ENCODE assay signal across 9 cellular contexts in genomic region chr22:40415531-40416266, GRCh38. TPM values are rescaled to one million over a fixed set of nuclear protein-coding genes. Genes with fewer than 3 reads are reported as not detected.
DNase-seq lines count a peak whose midpoint lies in the region; ATAC-seq lines count a peak whose summit lies in the region.
"Had no signal": no experiment of that assay in that cellular context is flagged by ENCODE, and none has a peak within 500 bp of the region (broad histone marks: within the 10 kb centered on the region; RNA-seq: fewer than 3 reads in every experiment).

No MANE protein-coding gene starts in this region.

- H3K18ac ChIP-seq in trophoblast cell (ENCODE audit: low read length): no peak overlapping the region

- no peak overlapping the region for H2BK12ac ChIP-seq in trophoblast cell (ENCODE audit: low read length)

- H3K4ac ChIP-seq in trophoblast cell (ENCODE audit: low read depth, low read length): no peak overlapping the region

- H3K36me3 ChIP-seq in trophoblast cell (ENCODE audit: control insufficient read depth in 1 of 2, insufficient read depth in 2 of 2, low read length in 2 of 2): peaks cover 70 to 71% of the 10 kb centered on the region in 2 experiments

- no peak overlapping the region for H4K12ac ChIP-seq in trophoblast cell (ENCODE audit: low read depth, low read length)

- H3K4me2 ChIP-seq in trophoblast cell (ENCODE audit: low read length): no peak overlapping the region

- no peak overlapping the region for H2AFZ ChIP-seq in trophoblast cell (ENCODE audit: insufficient read depth, low read length, poor library complexity)

- peaks cover 18% of the 10 kb centered on the region for H3K4me1 Mint-ChIP-seq in T-helper 1 cell treated with Interleukin-12 subunit alpha and Interleukin-12 subunit beta and Interleukin-4 antibody, amounts not matched to agents 30 μg/mL and 1 μg/mL, for 36 hours (ENCODE audit: low read depth)

- H3K4me3 ChIP-seq in trophoblast cell (ENCODE audit: low read depth, low read length): no peak overlapping the region

- no peak overlapping the region for H3K9ac ChIP-seq in trophoblast cell (ENCODE audit: low read length)

- no peak overlapping the region for H3K23ac ChIP-seq in trophoblast cell (ENCODE audit: low read length)

- H3K14ac ChIP-seq in trophoblast cell (ENCODE audit: low read length): no peak overlapping the region

- H4K91ac ChIP-seq in trophoblast cell (ENCODE audit: low read depth, low read length): no peak overlapping the region

- no peak for DNase-seq in T-helper 1 cell
- peak; percentile 63 for DNase-seq in NAMALWA (ENCODE audit: low spot score)
- peak; percentile 83 for DNase-seq in posterior vena cava (ENCODE audit: low spot score)
- DNase-seq in head of caudate nucleus: no peak
- DNase-seq in trophoblast cell: no peak
- DNase-seq: stimulated activated CD4-positive, alpha-beta T cell treated with anti-CD3 and anti-CD28 coated beads, Interleukin-4, amount 100 ng/mL, for 4 hours had no signal

- H3K27ac ChIP-seq in cingulate gyrus (ENCODE audit: low read depth, low read length) (peak overlapping the region; percentile 19), trophoblast cell (ENCODE audit: low read depth, low read length) (no peak overlapping the region)

- H3K9me3 ChIP-seq in trophoblast cell (ENCODE audit: insufficient read depth, low read depth, low read length): peaks cover 5% of the 10 kb centered on the region

- no CpG with 5 or more reads among the region's 19 CpGs for WGBS in trophoblast cell (ENCODE audit: extremely low coverage, insufficient coverage, insufficient read length)

- H3K79me2 ChIP-seq in trophoblast cell (ENCODE audit: control insufficient read depth, insufficient read depth, low read length, poor library complexity): no peaks in the 10 kb centered on the region

- no peak overlapping the region for H2AK5ac ChIP-seq in trophoblast cell (ENCODE audit: low read length)

- peaks cover 32% of the 10 kb centered on the region for H3K36me3 Mint-ChIP-seq in T-helper 1 cell treated with Interleukin-12 subunit alpha and Interleukin-12 subunit beta and Interleukin-4 antibody, amounts not matched to agents 30 μg/mL and 1 μg/mL, for 36 hours (ENCODE audit: low read depth)

- H3K4me3 Mint-ChIP-seq in T-helper 1 cell treated with Interleukin-12 subunit alpha and Interleukin-12 subunit beta and Interleukin-4 antibody, amounts not matched to agents 30 μg/mL and 1 μg/mL, for 36 hours: no peak overlapping the region

- no peak overlapping the region for H2BK120ac ChIP-seq in trophoblast cell (ENCODE audit: insufficient read depth, low read length, poor library complexity)

- peaks cover 0 to 6% of the 10 kb centered on the region in 2 experiments for H3K4me1 ChIP-seq in trophoblast cell (ENCODE audit: control insufficient read depth in 1 of 2, insufficient read depth in 2 of 2, low read length in 2 of 2)

- H3K27me3 Mint-ChIP-seq in T-helper 1 cell treated with Interleukin-12 subunit alpha and Interleukin-12 subunit beta and Interleukin-4 antibody, amounts not matched to agents 30 μg/mL and 1 μg/mL, for 36 hours (ENCODE audit: low read depth): no peaks in the 10 kb centered on the region

- H3K27ac Mint-ChIP-seq in T-helper 1 cell treated with Interleukin-12 subunit alpha and Interleukin-12 subunit beta and Interleukin-4 antibody, amounts not matched to agents 30 μg/mL and 1 μg/mL, for 36 hours: peak overlapping the region; percentile 80

- H2BK5ac ChIP-seq in trophoblast cell (ENCODE audit: low read depth, low read length, poor library complexity): no peak overlapping the region

- H4K8ac ChIP-seq in trophoblast cell (ENCODE audit: low read depth, low read length): no peak overlapping the region

- ATAC-seq in GM21786 (IDR thresholded peaks at IDR 0.05; ENCODE audit: unreplicated experiment): no peak

- H3K27me3 ChIP-seq in trophoblast cell (ENCODE audit: insufficient read depth, low read length): no peaks in the 10 kb centered on the region

- H3K79me1 ChIP-seq in trophoblast cell (ENCODE audit: low read length): no peaks in the 10 kb centered on the region

- no peaks in the 10 kb centered on the region for H3K9me3 Mint-ChIP-seq in T-helper 1 cell treated with Interleukin-12 subunit alpha and Interleukin-12 subunit beta and Interleukin-4 antibody, amounts not matched to agents 30 μg/mL and 1 μg/mL, for 36 hours

- intact Hi-C loops in posterior vena cava (cut with DNase I): no loop called here
- intact Hi-C loops in head of caudate nucleus (cut with DNase I): no loop called here

RNA-seq across cellular contexts. Expression of gene SGSM3, which starts 45.3 kb away (rescaled TPM):
- 10 to 100 TPM; 33.2 to 40.3 TPM for total RNA-seq in posterior vena cava
- polyA plus RNA-seq in trophoblast cell (2013): 49.6 and 51.5 TPM in 2 replicates

Comparison
In these comparisons a context has a peak if more than half of its experiments do, and no peak if none do; other contexts are left out.
1. DNase-seq: peak in NAMALWA (single experiment) and posterior vena cava (single experiment); none in T-helper 1 cell (0 of 5), head of caudate nucleus (0 of 42) and trophoblast cell (0 of 2).